ENCODE assay signal across 8 cellular contexts in the genomic region with DNA sequence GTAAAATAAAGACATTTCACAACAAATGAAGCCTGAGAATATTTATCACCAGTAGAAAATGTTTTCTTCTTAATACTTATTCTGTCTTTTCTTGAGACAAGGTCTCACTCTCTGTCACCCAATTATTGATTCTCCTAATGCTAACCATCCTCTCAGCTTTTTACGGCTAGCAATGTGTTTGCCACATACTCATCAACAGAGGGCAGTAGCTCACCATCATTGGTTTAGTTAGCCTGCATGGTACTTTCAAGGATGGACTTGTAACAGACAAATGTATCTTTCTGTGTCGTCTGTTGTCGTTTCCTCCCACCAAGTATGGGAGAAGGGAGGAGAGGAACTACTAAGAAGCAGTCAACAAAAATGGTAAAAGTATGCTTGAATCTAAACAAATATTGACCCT. TPM values are rescaled to one million over a fixed set of nuclear protein-coding genes. Genes with fewer than 3 reads are reported as not detected.
A peak's percentile ranks its signal among the peaks of the same experiment; 100 is the strongest.
DNase-seq lines count a peak whose midpoint lies in the region; ATAC-seq and TF ChIP-seq lines count a peak whose summit lies in the region.

No MANE protein-coding gene starts in this region.

- ATAC-seq in GM19455 (IDR thresholded peaks at IDR 0.05; ENCODE audit: unreplicated experiment), result peak; percentile 75
- peak; percentile 81 for ATAC-seq in HG03442 (IDR thresholded peaks at IDR 0.05; ENCODE audit: unreplicated experiment)
- ATAC-seq in omental fat pad (ENCODE audit: low FRiP score), result peak; percentile 27

- no peak overlapping the region for H3K27ac Mint-ChIP-seq in activated CD4-positive, alpha-beta T cell treated with anti-CD3 and anti-CD28 coated beads, Interleukin-2, amount 10 ng/mL, durations not matched to agents 7 days and 5 days

- TF ChIP-seq CTCF in fibroblast of villous mesenchyme (IDR thresholded peaks at IDR 0.05; ENCODE audit: insufficient read depth, low read depth, low read length) (peak; percentile 90), omental fat pad (IDR thresholded peaks at IDR 0.05) (no peak)

- no peak overlapping the region for H3K4me3 Mint-ChIP-seq in activated CD4-positive, alpha-beta T cell treated with anti-CD3 and anti-CD28 coated beads, Interleukin-2, amount 10 ng/mL, durations not matched to agents 7 days and 5 days

- DNase-seq in NCI-H1417 (lab: John Stamatoyannopoulos, UW), result peak; percentile 36 to 80 (median 43)
- no peak for DNase-seq in NCI-H1417 treated with DMSO at 0.1 percent for 48 hours (lab: John Stamatoyannopoulos, UW)
- peak; percentile 65 for DNase-seq in NCI-H345 treated with DMSO at 0.1 percent for 48 hours (lab: John Stamatoyannopoulos, UW; ENCODE audit: unreplicated experiment)
- peak; percentile 67 for DNase-seq in activated CD4-positive, alpha-beta T cell treated with anti-CD3 and anti-CD28 coated beads, Interleukin-2, amount 10 ng/mL, durations not matched to agents 7 days and 5 days
- peak; percentile 81 for DNase-seq in fibroblast of villous mesenchyme (ENCODE audit: low read depth)
- no peak for DNase-seq in omental fat pad (ENCODE audit: low spot score)

- no peaks in the 10 kb centered on the region for H3K9me3 Mint-ChIP-seq in activated CD4-positive, alpha-beta T cell treated with anti-CD3 and anti-CD28 coated beads, Interleukin-2, amount 10 ng/mL, durations not matched to agents 7 days and 5 days

- H3K4me1 Mint-ChIP-seq in activated CD4-positive, alpha-beta T cell treated with anti-CD3 and anti-CD28 coated beads, Interleukin-2, amount 10 ng/mL, durations not matched to agents 7 days and 5 days, result peaks cover 12% of the 10 kb centered on the region

- CTCF ChIA-PET in activated CD4-positive, alpha-beta T cell treated with anti-CD3 and anti-CD28 coated beads, Interleukin-2, amount 10 ng/mL, durations not matched to agents 7 days and 5 days (lab: Charles Lee), result interaction anchor here (0.7 to 7.2 kb wide), 19 partner anchors 9 to 590 kb away, joined by 3 to 94 read pairs (median 6); a partner anchor contains a TSS

- H3K27me3 Mint-ChIP-seq in activated CD4-positive, alpha-beta T cell treated with anti-CD3 and anti-CD28 coated beads, Interleukin-2, amount 10 ng/mL, durations not matched to agents 7 days and 5 days, result peaks cover 30% of the 10 kb centered on the region

- H3K36me3 Mint-ChIP-seq in activated CD4-positive, alpha-beta T cell treated with anti-CD3 and anti-CD28 coated beads, Interleukin-2, amount 10 ng/mL, durations not matched to agents 7 days and 5 days (ENCODE audit: low read depth), result no peaks in the 10 kb centered on the region

- no peak overlapping the region for H3K4me3 ChIP-seq in fibroblast of villous mesenchyme (ENCODE audit: low read depth, low read length)

- POLR2A ChIA-PET in activated CD4-positive, alpha-beta T cell treated with anti-CD3 and anti-CD28 coated beads, Interleukin-2, amount 10 ng/mL, durations not matched to agents 7 days and 5 days (lab: Charles Lee), result interaction anchor here (1.3 kb wide), 1 partner anchor 194 kb away, joined by 6 read pairs; no protein-coding TSS in a partner anchor

RNA-seq across cellular contexts. Expression of a gene that starts 5.9 kb away (rescaled TPM):
- 1 to 10 TPM; 8.1 to 8.6 TPM for total RNA-seq in activated CD4-positive, alpha-beta T cell treated with anti-CD3 and anti-CD28 coated beads, Interleukin-2, amount 10 ng/mL, durations not matched to agents 7 days and 5 days
- total RNA-seq in fibroblast of villous mesenchyme (105 and 155 TPM in 2 replicates), omental fat pad (100 to 1,000 TPM in 3 of 4 donors, 10 to 100 TPM in 1; 69.8 to 266 (median 165) TPM)

Comparison
In these comparisons a context has a peak if more than half of its experiments do, and no peak if none do; other contexts are left out.
1. DNase-seq: peak in NCI-H1417 (3 of 3), NCI-H345 treated with DMSO at 0.1 percent for 48 hours (single experiment), activated CD4-positive, alpha-beta T cell treated with anti-CD3 and anti-CD28 coated beads, Interleukin-2, amount 10 ng/mL, durations not matched to agents 7 days and 5 days (single experiment) and fibroblast of villous mesenchyme (single experiment); none in NCI-H1417 treated with DMSO at 0.1 percent for 48 hours (single experiment) and omental fat pad (single experiment).
2. ATAC-seq: peak in every context shown above with its lines; median percentile 81 in HG03442; 75 in GM19455; 27 in omental fat pad.
3. RNA of a gene that starts 5.9 kb away (total RNA-seq): 69.8 to 266 TPM in omental fat pad and 105 to 155 TPM in fibroblast of villous mesenchyme; 8.1 to 8.6 TPM in activated CD4-positive, alpha-beta T cell treated with anti-CD3 and anti-CD28 coated beads, Interleukin-2, amount 10 ng/mL, durations not matched to agents 7 days and 5 days; every median in the first group is over 4 times any median in the second.